1 cellular context compared by ENCODE assay signal in genomic region chr3:172101107-172101506, GRCh38.
A peak's percentile ranks its signal among the peaks of the same experiment; 100 is the strongest.
TF ChIP-seq lines count a peak whose summit lies in the region.

No MANE protein-coding gene starts in this region.

TF ChIP-seq in HepG2, 621 proteins besides CTCF, POLR2A, EP300 and RAD21 (continued from another document and continues in another):
- TF ChIP-seq, protein P1, sequence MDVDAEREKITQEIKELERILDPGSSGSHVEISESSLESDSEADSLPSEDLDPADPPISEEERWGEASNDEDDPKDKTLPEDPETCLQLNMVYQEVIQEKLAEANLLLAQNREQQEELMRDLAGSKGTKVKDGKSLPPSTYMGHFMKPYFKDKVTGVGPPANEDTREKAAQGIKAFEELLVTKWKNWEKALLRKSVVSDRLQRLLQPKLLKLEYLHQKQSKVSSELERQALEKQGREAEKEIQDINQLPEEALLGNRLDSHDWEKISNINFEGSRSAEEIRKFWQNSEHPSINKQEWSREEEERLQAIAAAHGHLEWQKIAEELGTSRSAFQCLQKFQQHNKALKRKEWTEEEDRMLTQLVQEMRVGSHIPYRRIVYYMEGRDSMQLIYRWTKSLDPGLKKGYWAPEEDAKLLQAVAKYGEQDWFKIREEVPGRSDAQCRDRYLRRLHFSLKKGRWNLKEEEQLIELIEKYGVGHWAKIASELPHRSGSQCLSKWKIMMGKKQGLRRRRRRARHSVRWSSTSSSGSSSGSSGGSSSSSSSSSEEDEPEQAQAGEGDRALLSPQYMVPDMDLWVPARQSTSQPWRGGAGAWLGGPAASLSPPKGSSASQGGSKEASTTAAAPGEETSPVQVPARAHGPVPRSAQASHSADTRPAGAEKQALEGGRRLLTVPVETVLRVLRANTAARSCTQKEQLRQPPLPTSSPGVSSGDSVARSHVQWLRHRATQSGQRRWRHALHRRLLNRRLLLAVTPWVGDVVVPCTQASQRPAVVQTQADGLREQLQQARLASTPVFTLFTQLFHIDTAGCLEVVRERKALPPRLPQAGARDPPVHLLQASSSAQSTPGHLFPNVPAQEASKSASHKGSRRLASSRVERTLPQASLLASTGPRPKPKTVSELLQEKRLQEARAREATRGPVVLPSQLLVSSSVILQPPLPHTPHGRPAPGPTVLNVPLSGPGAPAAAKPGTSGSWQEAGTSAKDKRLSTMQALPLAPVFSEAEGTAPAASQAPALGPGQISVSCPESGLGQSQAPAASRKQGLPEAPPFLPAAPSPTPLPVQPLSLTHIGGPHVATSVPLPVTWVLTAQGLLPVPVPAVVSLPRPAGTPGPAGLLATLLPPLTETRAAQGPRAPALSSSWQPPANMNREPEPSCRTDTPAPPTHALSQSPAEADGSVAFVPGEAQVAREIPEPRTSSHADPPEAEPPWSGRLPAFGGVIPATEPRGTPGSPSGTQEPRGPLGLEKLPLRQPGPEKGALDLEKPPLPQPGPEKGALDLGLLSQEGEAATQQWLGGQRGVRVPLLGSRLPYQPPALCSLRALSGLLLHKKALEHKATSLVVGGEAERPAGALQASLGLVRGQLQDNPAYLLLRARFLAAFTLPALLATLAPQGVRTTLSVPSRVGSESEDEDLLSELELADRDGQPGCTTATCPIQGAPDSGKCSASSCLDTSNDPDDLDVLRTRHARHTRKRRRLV (CRISPR knock-in tag; IDR thresholded peaks at IDR 0.05) = no peak
- TF ChIP-seq RCOR2 (CRISPR knock-in tag; IDR thresholded peaks at IDR 0.05) (peak; percentile 83), BORCS8-MEF2B (CRISPR knock-in tag; IDR thresholded peaks at IDR 0.05) (no peak), POGZ (CRISPR knock-in tag; IDR thresholded peaks at IDR 0.05) (peak; percentile 48; the same call in 1 of the 2 replicates), ATAD3A (CRISPR knock-in tag; IDR thresholded peaks at IDR 0.05) (no peak), ZNF563 (CRISPR knock-in tag; IDR thresholded peaks at IDR 0.05) (no peak), KLF16 (CRISPR knock-in tag; IDR thresholded peaks at IDR 0.05) (peak in 1 of 2 experiments; percentile 60; a peak in 1 of 4 replicates), GLI4 (CRISPR knock-in tag; IDR thresholded peaks at IDR 0.05; ENCODE audit: borderline replicate concordance) (no peak), ELF4 (CRISPR knock-in tag; IDR thresholded peaks at IDR 0.05; ENCODE audit: borderline replicate concordance) (no peak), ZBTB46 (CRISPR knock-in tag; IDR thresholded peaks at IDR 0.05; ENCODE audit: borderline replicate concordance) (no peak), CENPBD1 (CRISPR knock-in tag; IDR thresholded peaks at IDR 0.05; ENCODE audit: borderline replicate concordance, low read depth) (no peak), ONECUT2 (CRISPR knock-in tag; IDR thresholded peaks at IDR 0.05) (no peak), NRL (CRISPR knock-in tag; IDR thresholded peaks at IDR 0.05; ENCODE audit: borderline replicate concordance) (no peak), ZNF512B (CRISPR knock-in tag; IDR thresholded peaks at IDR 0.05; ENCODE audit: borderline replicate concordance) (no peak), ZNF136 (CRISPR knock-in tag; IDR thresholded peaks at IDR 0.05; ENCODE audit: low read depth) (no peak), NR2F1 (CRISPR knock-in tag; IDR thresholded peaks at IDR 0.05) (0 out of 4 replicates have a peak, but pooled peaks have one; percentile 20 to 25), SRSF4 (IDR thresholded peaks at IDR 0.05; ENCODE audit: low read depth, low read length, poor library complexity, severe bottlenecking) (no peak), ZNF572 (CRISPR knock-in tag; IDR thresholded peaks at IDR 0.05) (no peak), ZBTB44 (CRISPR knock-in tag; IDR thresholded peaks at IDR 0.05) (no peak), NCOA5 (CRISPR knock-in tag; IDR thresholded peaks at IDR 0.05) (no peak), HNF4G (IDR thresholded peaks at IDR 0.05; ENCODE audit: borderline replicate concordance, low read depth, low read length) (peak; percentile 76; the same call in 1 of the 2 replicates), HNF4G (CRISPR knock-in tag; IDR thresholded peaks at IDR 0.05; ENCODE audit: borderline replicate concordance, low read depth) (no peak), RNF2 (conservative IDR thresholded peaks at IDR 0.05; ENCODE audit: low read depth) (no peak), NR2C2 (CRISPR knock-in tag; IDR thresholded peaks at IDR 0.05; ENCODE audit: borderline replicate concordance) (no peak), KMT2B (CRISPR knock-in tag; IDR thresholded peaks at IDR 0.05) (no peak)
- TF ChIP-seq, protein P2, sequence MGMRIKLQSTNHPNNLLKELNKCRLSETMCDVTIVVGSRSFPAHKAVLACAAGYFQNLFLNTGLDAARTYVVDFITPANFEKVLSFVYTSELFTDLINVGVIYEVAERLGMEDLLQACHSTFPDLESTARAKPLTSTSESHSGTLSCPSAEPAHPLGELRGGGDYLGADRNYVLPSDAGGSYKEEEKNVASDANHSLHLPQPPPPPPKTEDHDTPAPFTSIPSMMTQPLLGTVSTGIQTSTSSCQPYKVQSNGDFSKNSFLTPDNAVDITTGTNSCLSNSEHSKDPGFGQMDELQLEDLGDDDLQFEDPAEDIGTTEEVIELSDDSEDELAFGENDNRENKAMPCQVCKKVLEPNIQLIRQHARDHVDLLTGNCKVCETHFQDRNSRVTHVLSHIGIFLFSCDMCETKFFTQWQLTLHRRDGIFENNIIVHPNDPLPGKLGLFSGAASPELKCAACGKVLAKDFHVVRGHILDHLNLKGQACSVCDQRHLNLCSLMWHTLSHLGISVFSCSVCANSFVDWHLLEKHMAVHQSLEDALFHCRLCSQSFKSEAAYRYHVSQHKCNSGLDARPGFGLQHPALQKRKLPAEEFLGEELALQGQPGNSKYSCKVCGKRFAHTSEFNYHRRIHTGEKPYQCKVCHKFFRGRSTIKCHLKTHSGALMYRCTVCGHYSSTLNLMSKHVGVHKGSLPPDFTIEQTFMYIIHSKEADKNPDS (CRISPR knock-in tag; IDR thresholded peaks at IDR 0.05) = no peak
- TF ChIP-seq, protein P3, sequence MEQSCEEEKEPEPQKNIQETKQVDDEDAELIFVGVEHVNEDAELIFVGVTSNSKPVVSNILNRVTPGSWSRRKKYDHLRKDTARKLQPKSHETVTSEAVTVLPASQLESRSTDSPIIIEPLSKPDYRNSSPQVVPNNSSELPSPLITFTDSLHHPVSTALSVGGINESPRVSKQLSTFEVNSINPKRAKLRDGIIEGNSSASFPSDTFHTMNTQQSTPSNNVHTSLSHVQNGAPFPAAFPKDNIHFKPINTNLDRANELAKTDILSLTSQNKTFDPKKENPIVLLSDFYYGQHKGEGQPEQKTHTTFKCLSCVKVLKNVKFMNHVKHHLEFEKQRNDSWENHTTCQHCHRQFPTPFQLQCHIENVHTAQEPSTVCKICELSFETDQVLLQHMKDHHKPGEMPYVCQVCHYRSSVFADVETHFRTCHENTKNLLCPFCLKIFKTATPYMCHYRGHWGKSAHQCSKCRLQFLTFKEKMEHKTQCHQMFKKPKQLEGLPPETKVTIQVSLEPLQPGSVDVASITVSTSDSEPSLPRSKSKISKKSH (CRISPR knock-in tag; IDR thresholded peaks at IDR 0.05; ENCODE audit: borderline replicate concordance) = no peak
- TF ChIP-seq, protein P4, sequence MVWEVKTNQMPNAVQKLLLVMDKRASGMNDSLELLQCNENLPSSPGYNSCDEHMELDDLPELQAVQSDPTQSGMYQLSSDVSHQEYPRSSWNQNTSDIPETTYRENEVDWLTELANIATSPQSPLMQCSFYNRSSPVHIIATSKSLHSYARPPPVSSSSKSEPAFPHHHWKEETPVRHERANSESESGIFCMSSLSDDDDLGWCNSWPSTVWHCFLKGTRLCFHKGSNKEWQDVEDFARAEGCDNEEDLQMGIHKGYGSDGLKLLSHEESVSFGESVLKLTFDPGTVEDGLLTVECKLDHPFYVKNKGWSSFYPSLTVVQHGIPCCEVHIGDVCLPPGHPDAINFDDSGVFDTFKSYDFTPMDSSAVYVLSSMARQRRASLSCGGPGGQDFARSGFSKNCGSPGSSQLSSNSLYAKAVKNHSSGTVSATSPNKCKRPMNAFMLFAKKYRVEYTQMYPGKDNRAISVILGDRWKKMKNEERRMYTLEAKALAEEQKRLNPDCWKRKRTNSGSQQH (CRISPR knock-in tag; IDR thresholded peaks at IDR 0.05; ENCODE audit: low read depth) = no peak
- TF ChIP-seq, protein P5, sequence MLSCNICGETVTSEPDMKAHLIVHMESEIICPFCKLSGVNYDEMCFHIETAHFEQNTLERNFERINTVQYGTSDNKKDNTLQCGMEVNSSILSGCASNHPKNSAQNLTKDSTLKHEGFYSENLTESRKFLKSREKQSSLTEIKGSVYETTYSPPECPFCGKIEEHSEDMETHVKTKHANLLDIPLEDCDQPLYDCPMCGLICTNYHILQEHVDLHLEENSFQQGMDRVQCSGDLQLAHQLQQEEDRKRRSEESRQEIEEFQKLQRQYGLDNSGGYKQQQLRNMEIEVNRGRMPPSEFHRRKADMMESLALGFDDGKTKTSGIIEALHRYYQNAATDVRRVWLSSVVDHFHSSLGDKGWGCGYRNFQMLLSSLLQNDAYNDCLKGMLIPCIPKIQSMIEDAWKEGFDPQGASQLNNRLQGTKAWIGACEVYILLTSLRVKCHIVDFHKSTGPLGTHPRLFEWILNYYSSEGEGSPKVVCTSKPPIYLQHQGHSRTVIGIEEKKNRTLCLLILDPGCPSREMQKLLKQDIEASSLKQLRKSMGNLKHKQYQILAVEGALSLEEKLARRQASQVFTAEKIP (CRISPR knock-in tag; IDR thresholded peaks at IDR 0.05; ENCODE audit: borderline replicate concordance) = no peak
- TF ChIP-seq, protein P6, sequence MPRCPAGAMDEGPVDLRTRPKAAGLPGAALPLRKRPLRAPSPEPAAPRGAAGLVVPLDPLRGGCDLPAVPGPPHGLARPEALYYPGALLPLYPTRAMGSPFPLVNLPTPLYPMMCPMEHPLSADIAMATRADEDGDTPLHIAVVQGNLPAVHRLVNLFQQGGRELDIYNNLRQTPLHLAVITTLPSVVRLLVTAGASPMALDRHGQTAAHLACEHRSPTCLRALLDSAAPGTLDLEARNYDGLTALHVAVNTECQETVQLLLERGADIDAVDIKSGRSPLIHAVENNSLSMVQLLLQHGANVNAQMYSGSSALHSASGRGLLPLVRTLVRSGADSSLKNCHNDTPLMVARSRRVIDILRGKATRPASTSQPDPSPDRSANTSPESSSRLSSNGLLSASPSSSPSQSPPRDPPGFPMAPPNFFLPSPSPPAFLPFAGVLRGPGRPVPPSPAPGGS (CRISPR knock-in tag; IDR thresholded peaks at IDR 0.05) = no peak
- TF ChIP-seq, protein P7, sequence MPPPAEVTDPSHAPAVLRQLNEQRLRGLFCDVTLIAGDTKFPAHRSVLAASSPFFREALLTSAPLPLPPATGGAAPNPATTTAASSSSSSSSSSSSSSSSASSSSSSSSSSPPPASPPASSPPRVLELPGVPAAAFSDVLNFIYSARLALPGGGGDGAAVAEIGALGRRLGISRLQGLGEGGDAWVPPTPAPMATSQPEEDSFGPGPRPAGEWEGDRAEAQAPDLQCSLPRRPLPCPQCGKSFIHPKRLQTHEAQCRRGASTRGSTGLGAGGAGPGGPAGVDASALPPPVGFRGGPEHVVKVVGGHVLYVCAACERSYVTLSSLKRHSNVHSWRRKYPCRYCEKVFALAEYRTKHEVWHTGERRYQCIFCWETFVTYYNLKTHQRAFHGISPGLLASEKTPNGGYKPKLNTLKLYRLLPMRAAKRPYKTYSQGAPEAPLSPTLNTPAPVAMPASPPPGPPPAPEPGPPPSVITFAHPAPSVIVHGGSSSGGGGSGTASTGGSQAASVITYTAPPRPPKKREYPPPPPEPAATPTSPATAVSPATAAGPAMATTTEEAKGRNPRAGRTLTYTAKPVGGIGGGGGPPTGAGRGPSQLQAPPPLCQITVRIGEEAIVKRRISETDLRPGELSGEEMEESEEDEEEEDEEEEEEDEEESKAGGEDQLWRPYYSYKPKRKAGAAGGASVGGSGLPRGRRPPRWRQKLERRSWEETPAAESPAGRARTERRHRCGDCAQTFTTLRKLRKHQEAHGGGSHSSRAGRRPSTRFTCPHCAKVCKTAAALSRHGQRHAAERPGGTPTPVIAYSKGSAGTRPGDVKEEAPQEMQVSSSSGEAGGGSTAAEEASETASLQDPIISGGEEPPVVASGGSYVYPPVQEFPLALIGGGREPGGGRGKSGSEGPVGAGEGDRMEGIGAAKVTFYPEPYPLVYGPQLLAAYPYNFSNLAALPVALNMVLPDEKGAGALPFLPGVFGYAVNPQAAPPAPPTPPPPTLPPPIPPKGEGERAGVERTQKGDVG (CRISPR knock-in tag; IDR thresholded peaks at IDR 0.05; ENCODE audit: borderline replicate concordance) = no peak
